ENCODE assay signal across 19 cellular contexts in genomic region chr7:22920664-22921063, GRCh38.
DNase-seq lines count a peak whose midpoint lies in the region; ATAC-seq and TF ChIP-seq lines count a peak whose summit lies in the region.
"Had no signal": no experiment of that assay in that cellular context is flagged by ENCODE, and none has a peak within 500 bp of the region (broad histone marks: within the 10 kb centered on the region; RNA-seq: fewer than 3 reads in every experiment).

No MANE protein-coding gene starts in this region.

- H3K4me1 ChIP-seq in Karpas-422 (ENCODE audit: low read length), result peaks cover 16% of the 10 kb centered on the region
- H3K4me1 ChIP-seq: sigmoid colon, transverse colon had no signal

- H3K4me3 Mint-ChIP-seq in activated B cell treated with CpG ODN at 0.5 μM for 24 hours, result no peak overlapping the region
- H3K4me3 Mint-ChIP-seq: activated naive CD8-positive, alpha-beta T cell treated with anti-CD3 and anti-CD28 coated beads, Interleukin-2, amount 50 U/mL, for 24 hours; CD14-positive monocyte had no signal

- H3K36me3 Mint-ChIP-seq in activated B cell treated with CpG ODN at 0.5 μM for 24 hours (ENCODE audit: low read depth), result no peaks in the 10 kb centered on the region
- H3K36me3 Mint-ChIP-seq: CD14-positive monocyte had no signal

- H2AFZ ChIP-seq in Karpas-422 (ENCODE audit: low read length), result no peak overlapping the region

- H3K9me2 ChIP-seq in Karpas-422 (replicated peaks; ENCODE audit: insufficient read depth, low read length), result no peaks in the 10 kb centered on the region

- H3K79me2 ChIP-seq in Karpas-422 (ENCODE audit: low read length), result no peaks in the 10 kb centered on the region

- no peaks in the 10 kb centered on the region for H3K9me3 ChIP-seq in Karpas-422 (ENCODE audit: low read length)
- H3K9me3 ChIP-seq: sigmoid colon, transverse colon had no signal

- H4K20me1 ChIP-seq in Karpas-422 (ENCODE audit: insufficient read depth, low read depth, low read length), result no peaks in the 10 kb centered on the region

- peaks cover 5% of the 10 kb centered on the region for H3K9me3 Mint-ChIP-seq in activated B cell treated with CpG ODN at 0.5 μM for 24 hours
- H3K9me3 Mint-ChIP-seq: activated naive CD8-positive, alpha-beta T cell treated with anti-CD3 and anti-CD28 coated beads, Interleukin-2, amount 50 U/mL, for 24 hours had no signal

- H3K27me3 ChIP-seq in Karpas-422 (ENCODE audit: low read length) (no peaks in the 10 kb centered on the region), kidney epithelial cell (ENCODE audit: control insufficient read depth, insufficient read depth, low read length) (no peaks in the 10 kb centered on the region)
- H3K27me3 ChIP-seq: sigmoid colon, transverse colon had no signal

- H3K27ac Mint-ChIP-seq in activated B cell treated with CpG ODN at 0.5 μM for 24 hours, result no peak overlapping the region
- H3K27ac Mint-ChIP-seq: activated naive CD8-positive, alpha-beta T cell treated with anti-CD3 and anti-CD28 coated beads, Interleukin-2, amount 50 U/mL, for 24 hours; CD14-positive monocyte had no signal

- DNase-seq in DMS 273 (lab: John Stamatoyannopoulos, UW; ENCODE audit: unreplicated experiment) (peak; percentile 34), DMS 273 treated with DMSO at 0.1 percent for 48 hours (lab: John Stamatoyannopoulos, UW) (no peak), Karpas-422 (peak; percentile 56), activated B cell treated with CpG ODN at 0.5 μM for 24 hours (no peak), kidney epithelial cell (ENCODE audit: low read depth) (peak; percentile 21), cerebellar cortex (ENCODE audit: low spot score) (no peak), NCI-H1436 treated with DMSO at 0.1 percent for 48 hours (lab: John Stamatoyannopoulos, UW) (no peak), HuH-7 (ENCODE audit: low spot score) (no peak)
- DNase-seq: activated CD4-positive, alpha-beta T cell treated with anti-CD3 and anti-CD28 coated beads, Interleukin-2, amount 50 U/mL, for 4 hours; activated naive CD8-positive, alpha-beta T cell treated with anti-CD3 and anti-CD28 coated beads, Interleukin-2, amount 50 U/mL, for 24 hours; activated T-cell treated with anti-CD3 and anti-CD28 coated beads, Interleukin-2, amount 50 U/mL, for 48 hours; central memory CD4-positive, alpha-beta T cell; GOT3; mesenchymal stem cell; NCI-H2029; sigmoid colon; transverse colon had no signal

- CTCF ChIA-PET in activated B cell treated with CpG ODN at 0.5 μM for 24 hours (lab: Charles Lee), result no interaction called here

- no peak overlapping the region for H3K4me3 ChIP-seq in Karpas-422 (ENCODE audit: low read length)
- no peak overlapping the region for H3K4me3 ChIP-seq in kidney epithelial cell (ENCODE audit: low read depth, low read length)
- H3K4me3 ChIP-seq: sigmoid colon, transverse colon had no signal

- peaks cover 7% of the 10 kb centered on the region for H3K4me1 Mint-ChIP-seq in activated B cell treated with CpG ODN at 0.5 μM for 24 hours
- H3K4me1 Mint-ChIP-seq: activated naive CD8-positive, alpha-beta T cell treated with anti-CD3 and anti-CD28 coated beads, Interleukin-2, amount 50 U/mL, for 24 hours; CD14-positive monocyte had no signal

- ATAC-seq in activated B cell treated with CpG ODN at 0.5 μM for 24 hours (ENCODE audit: low read depth), result peak; percentile 52
- ATAC-seq: activated naive CD8-positive, alpha-beta T cell treated with anti-CD3 and anti-CD28 coated beads, Interleukin-2, amount 50 U/mL, for 24 hours had no signal

- TF ChIP-seq CTCF in activated B cell treated with CpG ODN at 0.5 μM for 24 hours (IDR thresholded peaks at IDR 0.05), result no peak
- TF ChIP-seq CTCF in kidney epithelial cell (IDR thresholded peaks at IDR 0.05; ENCODE audit: insufficient read depth, low read length, poor library complexity, severe bottlenecking), result no peak

- no peak overlapping the region for H3K9ac ChIP-seq in Karpas-422 (ENCODE audit: low read length)

- intact Hi-C loops in activated B cell treated with CpG ODN at 0.5 μM for 24 hours (cut with micrococcal nuclease), result no loop called here

- H3K27me3 Mint-ChIP-seq in activated B cell treated with CpG ODN at 0.5 μM for 24 hours, result no peaks in the 10 kb centered on the region
- H3K27me3 Mint-ChIP-seq: activated naive CD8-positive, alpha-beta T cell treated with anti-CD3 and anti-CD28 coated beads, Interleukin-2, amount 50 U/mL, for 24 hours had no signal

- H3K27ac ChIP-seq in Karpas-422 (ENCODE audit: low read length), result 0 out of 2 replicates have a peak overlapping the region, but pooled peaks have one; percentile 9
- H3K27ac ChIP-seq: 22Rv1, sigmoid colon, transverse colon had no signal

- no peaks in the 10 kb centered on the region for H3K36me3 ChIP-seq in Karpas-422 (ENCODE audit: insufficient read depth, low read length)
- no peaks in the 10 kb centered on the region for H3K36me3 ChIP-seq in kidney epithelial cell (ENCODE audit: control insufficient read depth, insufficient read depth, low read length)
- H3K36me3 ChIP-seq: sigmoid colon, transverse colon had no signal

- H3K4me2 ChIP-seq in Karpas-422 (ENCODE audit: low read depth, low read length, poor library complexity, severe bottlenecking), result peak overlapping the region; percentile 24

- POLR2A ChIA-PET in activated B cell treated with CpG ODN at 0.5 μM for 24 hours (lab: Charles Lee), result no interaction called here

Comparison
In these comparisons a context has a peak if more than half of its experiments do, and no peak if none do; other contexts are left out.
1. DNase-seq: peak in DMS 273 (single experiment), Karpas-422 (single experiment) and kidney epithelial cell (single experiment); none in DMS 273 treated with DMSO at 0.1 percent for 48 hours (single experiment), activated B cell treated with CpG ODN at 0.5 μM for 24 hours (single experiment), cerebellar cortex (single experiment), NCI-H1436 treated with DMSO at 0.1 percent for 48 hours (single experiment) and HuH-7 (single experiment).